8 cellular contexts compared by ENCODE assay signal in the genomic region with DNA sequence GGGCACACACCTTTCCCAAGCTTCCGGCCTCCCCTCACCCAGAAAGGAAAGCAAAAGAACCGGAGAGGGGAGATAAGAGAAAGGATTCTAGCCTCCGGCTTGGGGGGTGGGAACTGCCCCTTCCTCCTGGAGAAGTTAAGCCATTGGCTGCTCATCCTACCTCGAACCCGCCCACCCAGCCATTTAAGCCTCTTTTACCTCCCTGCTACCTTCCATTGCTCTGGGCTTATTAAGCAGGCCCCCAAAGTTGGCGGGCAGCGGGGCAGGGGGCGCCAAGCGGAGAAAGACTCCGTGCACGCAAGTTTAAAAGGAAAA. TPM values are rescaled to one million over a fixed set of nuclear protein-coding genes. Genes with fewer than 3 reads are reported as not detected.
DNase-seq lines count a peak whose midpoint lies in the region; ATAC-seq and TF ChIP-seq lines count a peak whose summit lies in the region.

No MANE protein-coding gene starts in this region.

- peak overlapping the region; percentile 100 for H3K27ac ChIP-seq in PC-9
- peak overlapping the region; percentile 84 to 100 (median 98) for H3K27ac ChIP-seq in gastroesophageal sphincter
- H3K27ac ChIP-seq in upper lobe of left lung = peak overlapping the region; percentile 99

- peak overlapping the region; percentile 90 for H3K4me3 Mint-ChIP-seq in Calu3 (ENCODE audit: low read depth, unreplicated experiment)
- H3K4me3 Mint-ChIP-seq in neural crest cell = peak overlapping the region; percentile 100

- CTCF ChIA-PET in Calu3 (lab: Charles Lee) (interaction anchor here (1.0 to 2.0 kb wide), 3 partner anchors 10 to 132 kb away, joined by 3 to 10 read pairs (median 5); no protein-coding TSS in a partner anchor), PC-9 (lab: Charles Lee) (interaction anchor here (0.6 kb wide), 1 partner anchor 86 kb away, joined by 3 read pairs; no protein-coding TSS in a partner anchor)

- no peaks in the 10 kb centered on the region for H3K9me2 ChIP-seq in PC-9 (ENCODE audit: insufficient read depth)

- H3K27me3 Mint-ChIP-seq in Calu3 (ENCODE audit: unreplicated experiment) (no peaks in the 10 kb centered on the region), neural crest cell (ENCODE audit: low read depth) (peaks cover 2% of the 10 kb centered on the region)

- TF ChIP-seq POLR2A in gastroesophageal sphincter (IDR thresholded peaks at IDR 0.05) = no peak
- peak in 2 of 4 donors; percentile 2 to 38 for TF ChIP-seq POLR2A in upper lobe of left lung (IDR thresholded peaks at IDR 0.05)

- peak overlapping the region; percentile 76 for H3K4me2 ChIP-seq in PC-9

- peak overlapping the region; percentile 73 for H3K27ac Mint-ChIP-seq in Calu3 (ENCODE audit: unreplicated experiment)
- peak overlapping the region; percentile 27 for H3K27ac Mint-ChIP-seq in neural crest cell (ENCODE audit: unreplicated experiment)

- H3K4me1 Mint-ChIP-seq in Calu3 (ENCODE audit: low read depth, unreplicated experiment) = peaks cover 8% of the 10 kb centered on the region
- peaks cover 44% of the 10 kb centered on the region for H3K4me1 Mint-ChIP-seq in neural crest cell

- ATAC-seq in gastroesophageal sphincter (peak; percentile 35), upper lobe of left lung (ENCODE audit: low FRiP score in 2 of 2) (peak; percentile 62 to 76), HG03521 (IDR thresholded peaks at IDR 0.05; ENCODE audit: unreplicated experiment) (no peak)

- no peaks in the 10 kb centered on the region; the same call in 1 of the 2 replicates for H3K36me3 ChIP-seq in PC-9 (ENCODE audit: low read depth)
- no peaks in the 10 kb centered on the region for H3K36me3 ChIP-seq in gastroesophageal sphincter
- no peaks in the 10 kb centered on the region for H3K36me3 ChIP-seq in upper lobe of left lung

- no peaks in the 10 kb centered on the region for H3K27me3 ChIP-seq in PC-9 (ENCODE audit: insufficient read depth, low read depth)
- H3K27me3 ChIP-seq in gastroesophageal sphincter = no peaks in the 10 kb centered on the region
- H3K27me3 ChIP-seq in upper lobe of left lung = no peaks in the 10 kb centered on the region

- H3F3A ChIP-seq in PC-9 (ENCODE audit: insufficient read depth, low read depth) = peaks cover 16% of the 10 kb centered on the region

- intact Hi-C loops in Calu3 (cut with micrococcal nuclease; ENCODE audit: unreplicated experiment) = loop anchor here (1.0 to 10.0 kb wide), 4 partner anchors 54 to 173 kb away; no protein-coding TSS in a partner anchor
- intact Hi-C loops in PC-9 (cut with micrococcal nuclease; ENCODE audit: unreplicated experiment) = loop anchor here (1.0 to 10.0 kb wide), 12 partner anchors 14 to 703 kb away; no protein-coding TSS in a partner anchor

- no peaks in the 10 kb centered on the region for H4K20me1 ChIP-seq in PC-9 (ENCODE audit: insufficient read depth)

- POLR2A ChIA-PET in PC-9 (lab: Charles Lee; ENCODE audit: unreplicated experiment) = interaction anchor here (0.6 to 2.1 kb wide), 6 partner anchors 54 to 870 kb away, joined by 5 to 11 read pairs (median 6); no protein-coding TSS in a partner anchor

- WGBS in gastroesophageal sphincter (ENCODE audit: low coverage in 1 of 2), 2 donors = 0% methylated on average over 8 of the region's 11 CpGs; no CpG with 5 or more reads in 1 of the 2 donors
- WGBS in upper lobe of left lung, 2 donors = 0% methylated on average over 9 to 11 of the region's 11 CpGs

- TF ChIP-seq CTCF in Calu3 (IDR thresholded peaks at IDR 0.05; ENCODE audit: unreplicated experiment) = no peak
- TF ChIP-seq CTCF in PC-9 (conservative IDR thresholded peaks at IDR 0.05) = no peak
- TF ChIP-seq CTCF in gastroesophageal sphincter (IDR thresholded peaks at IDR 0.05) = no peak
- no peak for TF ChIP-seq CTCF in neural crest cell (conservative IDR thresholded peaks at IDR 0.05)
- TF ChIP-seq CTCF in upper lobe of left lung (IDR thresholded peaks at IDR 0.05) = no peak

- H3K4me1 ChIP-seq in PC-9 (replicated peaks; ENCODE audit: insufficient read depth) = peaks cover 31% of the 10 kb centered on the region
- peaks cover 0 to 17% (median 0%) of the 10 kb centered on the region in 3 donors for H3K4me1 ChIP-seq in gastroesophageal sphincter
- H3K4me1 ChIP-seq in upper lobe of left lung = peaks cover 0 to 21% (median 9%) of the 10 kb centered on the region in 4 donors

- no peak for TF ChIP-seq EP300 in gastroesophageal sphincter (IDR thresholded peaks at IDR 0.05)
- TF ChIP-seq EP300 in upper lobe of left lung (IDR thresholded peaks at IDR 0.05) = no peak

- DNase-seq in Calu3 = peak; percentile 78
- DNase-seq in LHCN-M2 (ENCODE audit: low read depth) = peak; percentile 31
- DNase-seq in PC-9 = peak; percentile 82 to 83
- DNase-seq in activated naive CD4-positive, alpha-beta T cell treated with anti-CD3 and anti-CD28 coated beads, Interleukin-2, amount 50 U/mL, for 16 hours = peak; percentile 63
- DNase-seq in neural crest cell (ENCODE audit: low read depth, low spot score) = peak; percentile 69
- DNase-seq in upper lobe of left lung = peak in 1 of 2 donors; percentile 92

- peak overlapping the region; percentile 46; the same call in 1 of the 2 replicates for H2AFZ ChIP-seq in PC-9

- peaks cover 48% of the 10 kb centered on the region for H3K79me2 ChIP-seq in PC-9 (ENCODE audit: low read depth)

- H3K9me3 ChIP-seq in PC-9 (ENCODE audit: insufficient read depth, low read depth) = no peaks in the 10 kb centered on the region
- H3K9me3 ChIP-seq in gastroesophageal sphincter = no peaks in the 10 kb centered on the region
- H3K9me3 ChIP-seq in upper lobe of left lung = no peaks in the 10 kb centered on the region

- BruUV-seq in Calu3 (replicated peaks; lab: Mats Ljungman, UMichigan) (no TSS peak), PC-9 (replicated peaks; lab: Mats Ljungman, UMichigan) (no TSS peak)

- H3K9me3 Mint-ChIP-seq in Calu3 (ENCODE audit: low read depth, unreplicated experiment) = no peaks in the 10 kb centered on the region
- no peaks in the 10 kb centered on the region for H3K9me3 Mint-ChIP-seq in neural crest cell

- H3K36me3 Mint-ChIP-seq in Calu3 (ENCODE audit: insufficient read depth, unreplicated experiment) (peaks cover 47% of the 10 kb centered on the region), neural crest cell (ENCODE audit: low read depth) (no peaks in the 10 kb centered on the region)

- H3K4me3 ChIP-seq in PC-9 = peak overlapping the region; percentile 87
- H3K4me3 ChIP-seq in gastroesophageal sphincter = peak overlapping the region; percentile 59 to 86
- peak overlapping the region; percentile 63 to 88 (median 78) for H3K4me3 ChIP-seq in upper lobe of left lung

RNA-seq across cellular contexts. Expression of gene MAML3, which starts 2.3 kb away (rescaled TPM):
- total RNA-seq in Calu3 (2022) = 3.8 and 4.0 TPM in 2 replicates
- 0.06 and 0.19 TPM in 2 replicates for total RNA-seq in LHCN-M2 (2014; rRNA removed)
- 0.17 TPM for polyA plus RNA-seq in LHCN-M2 (2012)
- total RNA-seq in PC-9 (2021) = 10.5 and 15.2 TPM in 2 replicates
- 10 to 100 TPM in 1 of 4 donors, 1 to 10 TPM in 3; 5.3 to 10.6 (median 9.3) TPM for total RNA-seq in gastroesophageal sphincter
- 21.8 and 22.2 TPM in 2 replicates for total RNA-seq in neural crest cell
- 10 to 100 TPM in 5 of 6 donors, 1 to 10 TPM in 1; 9.6 to 31.4 (median 14.5) TPM for total RNA-seq in upper lobe of left lung
